Comparison of ENCODE assay signal across 16 cellular contexts in genomic region chr9:13070612-13071595, GRCh38.
DNase-seq lines count a peak whose midpoint lies in the region; ATAC-seq and TF ChIP-seq lines count a peak whose summit lies in the region.
"Had no signal": no experiment of that assay in that cellular context is flagged by ENCODE, and none has a peak within 500 bp of the region (broad histone marks: within the 10 kb centered on the region; RNA-seq: fewer than 3 reads in every experiment).

No MANE protein-coding gene starts in this region.

- ATAC-seq in left lobe of liver = peak; percentile 93
- no peak for ATAC-seq in HG02938 (IDR thresholded peaks at IDR 0.05; ENCODE audit: unreplicated experiment)
- no peak for ATAC-seq in HG02623 (IDR thresholded peaks at IDR 0.05; ENCODE audit: unreplicated experiment)

- peak; percentile 66 for DNase-seq in NCI-H1092 (lab: John Stamatoyannopoulos, UW)
- DNase-seq in NCI-H2227 treated with DMSO at 0.1 percent for 48 hours (lab: John Stamatoyannopoulos, UW) = peak; percentile 34
- DNase-seq in left lobe of liver (ENCODE audit: low spot score) = no peak
- DNase-seq in A172 (ENCODE audit: low spot score) = no peak
- no peak for DNase-seq in NAMALWA (ENCODE audit: low spot score)
- DNase-seq: AML-193; CD4-positive, CD25-positive, alpha-beta regulatory T cell; Karpas-422; NCI-H1436 treated with DMSO at 0.1 percent for 48 hours; NCI-H226; NCI-H526 treated with DMSO at 0.1 percent for 48 hours; Peyer's patch; SHP77 treated with DMSO at 0.1 percent for 48 hours had no signal

- H3K27ac ChIP-seq in C4-2B = peak overlapping the region; percentile 56
- H3K27ac ChIP-seq: Peyer's patch had no signal

- TF ChIP-seq CTCF in C4-2B (conservative IDR thresholded peaks at IDR 0.05) = no peak

Comparison
In these comparisons a context has a peak if more than half of its experiments do, and no peak if none do; other contexts are left out.
1. DNase-seq: peak in NCI-H1092 (single experiment) and NCI-H2227 treated with DMSO at 0.1 percent for 48 hours (single experiment); none in left lobe of liver (single experiment), A172 (single experiment) and NAMALWA (single experiment).